Comparison of ENCODE assay signal across 8 cellular contexts in genomic region chr14:55354500-55354899, GRCh38. TPM values are rescaled to one million over a fixed set of nuclear protein-coding genes. Genes with fewer than 3 reads are reported as not detected.
DNase-seq lines count a peak whose midpoint lies in the region; ATAC-seq and TF ChIP-seq lines count a peak whose summit lies in the region.

No MANE protein-coding gene starts in this region.

- H3K27ac ChIP-seq in OCI-LY1 (ENCODE audit: low read depth, low read length, poor library complexity, severe bottlenecking) (no peak overlapping the region), foreskin keratinocyte (no peak overlapping the region)

- H3K27me3 ChIP-seq in OCI-LY1 (ENCODE audit: insufficient read depth, low read length) (no peaks in the 10 kb centered on the region), foreskin keratinocyte (no peaks in the 10 kb centered on the region)

- TF ChIP-seq CTCF in GM13976 (IDR thresholded peaks at IDR 0.05; ENCODE audit: borderline replicate concordance, control extremely low read depth, extremely low read depth, insufficient read depth, missing control alignments) (peak; percentile 66), OCI-LY1 (IDR thresholded peaks at IDR 0.05; ENCODE audit: low read length) (peak; percentile 82), foreskin keratinocyte (conservative IDR thresholded peaks at IDR 0.05) (peak; percentile 79), omental fat pad (IDR thresholded peaks at IDR 0.05) (no peak)

- no peaks in the 10 kb centered on the region for H3K9me3 ChIP-seq in OCI-LY1 (ENCODE audit: low read length)

- peak overlapping the region; percentile 69 for H3K4me3 Mint-ChIP-seq in activated T-helper 17 cell treated with anti-CD3 and anti-CD28 coated beads, Interleukin-2, amount 50 U/mL, for 72 hours

- no peaks in the 10 kb centered on the region for H3K9me3 Mint-ChIP-seq in activated T-helper 17 cell treated with anti-CD3 and anti-CD28 coated beads, Interleukin-2, amount 50 U/mL, for 72 hours

- in situ Hi-C loops in GM13976 (cut with MboI; ENCODE audit: low sequenced_read_pairs, unreplicated experiment): loop anchor here (10.0 kb wide), 1 partner anchor 90 kb away; no protein-coding TSS in a partner anchor

- H3F3A ChIP-seq in OCI-LY1 (ENCODE audit: insufficient read depth, low read length): no peaks in the 10 kb centered on the region

- H2AFZ ChIP-seq in OCI-LY1 (ENCODE audit: low read length): no peak overlapping the region

- no peak overlapping the region for H3K4me2 ChIP-seq in OCI-LY1 (ENCODE audit: low read length)

- H3K9ac ChIP-seq in OCI-LY1 (ENCODE audit: low read length): no peak overlapping the region

- no peak overlapping the region for H3K4me3 ChIP-seq in OCI-LY1 (ENCODE audit: low read depth, low read length, poor library complexity, severe bottlenecking)

- peaks cover 12% of the 10 kb centered on the region for H3K4me1 Mint-ChIP-seq in activated T-helper 17 cell treated with anti-CD3 and anti-CD28 coated beads, Interleukin-2, amount 50 U/mL, for 72 hours

- H3K79me2 ChIP-seq in OCI-LY1 (ENCODE audit: insufficient read depth, low read length): no peaks in the 10 kb centered on the region

- H3K36me3 ChIP-seq in OCI-LY1 (ENCODE audit: insufficient read depth, low read length): peaks cover 36% of the 10 kb centered on the region; the same call in 1 of the 2 replicates

- DNase-seq in 8988T (peak; percentile 56), GM13976 (ENCODE audit: low spot score) (peak; percentile 63), HT1080 (ENCODE audit: low read depth) (peak; percentile 30), foreskin keratinocyte (peak in 1 of 2 donors; percentile 42), omental fat pad (ENCODE audit: low spot score) (no peak)

- peak overlapping the region; percentile 84 for H3K27ac Mint-ChIP-seq in activated T-helper 17 cell treated with anti-CD3 and anti-CD28 coated beads, Interleukin-2, amount 50 U/mL, for 72 hours

- no peaks in the 10 kb centered on the region for H3K9me2 ChIP-seq in OCI-LY1 (ENCODE audit: low read depth, low read length)

- peaks cover 25% of the 10 kb centered on the region for H3K36me3 Mint-ChIP-seq in activated T-helper 17 cell treated with anti-CD3 and anti-CD28 coated beads, Interleukin-2, amount 50 U/mL, for 72 hours (ENCODE audit: low read depth)

- H3K4me1 ChIP-seq in OCI-LY1 (ENCODE audit: insufficient read depth, low read length, severe bottlenecking): peaks cover 8% of the 10 kb centered on the region
- H3K4me1 ChIP-seq in foreskin keratinocyte: peaks cover 11% of the 10 kb centered on the region

- no peaks in the 10 kb centered on the region for H4K20me1 ChIP-seq in OCI-LY1 (ENCODE audit: insufficient read depth, low read length)

- no peaks in the 10 kb centered on the region for H3K27me3 Mint-ChIP-seq in activated T-helper 17 cell treated with anti-CD3 and anti-CD28 coated beads, Interleukin-2, amount 50 U/mL, for 72 hours

- peak; percentile 89 for ATAC-seq in activated T-helper 17 cell treated with anti-CD3 and anti-CD28 coated beads, Interleukin-2, amount 50 U/mL, for 72 hours (replicated peaks)
- peak; percentile 82 for ATAC-seq in foreskin keratinocyte
- peak; percentile 35 for ATAC-seq in omental fat pad (ENCODE audit: low FRiP score)
- no peak for ATAC-seq in GM21360 (IDR thresholded peaks at IDR 0.05; ENCODE audit: unreplicated experiment)

RNA-seq across cellular contexts. Expression of gene ATG14, which starts 57.1 kb away (rescaled TPM):
- 8.0 and 9.5 TPM in 2 replicates for total RNA-seq in HT1080 (2014; rRNA removed; shearing (Covaris generic))
- polyA plus RNA-seq in HT1080 (2015; cell fraction: cytosol; rRNA removed): 4.8 and 6.9 TPM in 2 replicates
- 14.2 and 14.3 TPM in 2 replicates for polyA plus RNA-seq in HT1080 (2015; cell fraction: nucleus; rRNA removed)
- 1 to 10 TPM; 6.2 to 8.0 TPM for total RNA-seq in activated T-helper 17 cell treated with anti-CD3 and anti-CD28 coated beads, Interleukin-2, amount 50 U/mL, for 72 hours
- 6.3 and 7.8 TPM in 2 replicates for total RNA-seq in foreskin keratinocyte
- polyA plus RNA-seq in foreskin keratinocyte: 2.0 and 2.3 TPM in 2 replicates
- total RNA-seq in omental fat pad: 10 to 100 TPM in 1 of 4 donors, 1 to 10 TPM in 3; 7.3 to 14.8 (median 8.0) TPM

Comparison
In these comparisons a context has a peak if more than half of its experiments do, and no peak if none do; other contexts are left out.
1. CTCF ChIP-seq: peak in GM13976 (single experiment), OCI-LY1 (single experiment) and foreskin keratinocyte (single experiment); none in omental fat pad (0 of 3).